Comparison of ENCODE assay signal across 8 cellular contexts in genomic region chr17:19111801-19112458, GRCh38. TPM values are rescaled to one million over a fixed set of nuclear protein-coding genes. Genes with fewer than 3 reads are reported as not detected.
DNase-seq lines count a peak whose midpoint lies in the region; ATAC-seq and TF ChIP-seq lines count a peak whose summit lies in the region.
"Not testable (repeated sequence)": the region's sequence is repeated elsewhere in the genome, so short reads cannot be mapped to it uniquely, and the experiment has no call there.

No MANE protein-coding gene starts in this region.

- not testable (repeated sequence) for H2BK5ac ChIP-seq in H9 (ENCODE audit: insufficient read length, low read length); neuronal stem cell (ENCODE audit: low read length)

- not testable (repeated sequence) for H4K20me1 ChIP-seq in H9 (ENCODE audit: control insufficient read depth, insufficient read depth, insufficient read length); Karpas-422 (ENCODE audit: insufficient read depth, low read depth, low read length)

- H3K23ac ChIP-seq in H9 (ENCODE audit: insufficient read length, low read depth, low read length); neuronal stem cell (ENCODE audit: low read depth, low read length, poor library complexity): not testable (repeated sequence)

- H3K79me1 ChIP-seq in H9 (ENCODE audit: insufficient read depth, low read depth, low read length, poor library complexity, severe bottlenecking); neuronal stem cell (ENCODE audit: low read depth, low read length): not testable (repeated sequence)

- H2BK120ac ChIP-seq in H9 (ENCODE audit: low read depth, low read length, poor library complexity, severe bottlenecking); neuronal stem cell (ENCODE audit: low read depth, low read length): not testable (repeated sequence)

- POLR2A ChIA-PET in CD4-positive, alpha-beta memory T cell (lab: Charles Lee; ENCODE audit: partially characterized antibody): not testable (repeated sequence)

- H3K9ac ChIP-seq in H9 (ENCODE audit: extremely low read depth, insufficient read length, low read length); neuronal stem cell (ENCODE audit: low read depth, low read length, poor library complexity): not testable (repeated sequence)
- 0 out of 2 replicates have a peak overlapping the region, but pooled peaks have one; percentile 35 for H3K9ac ChIP-seq in Karpas-422 (ENCODE audit: low read length)

- H2BK15ac ChIP-seq in H9 (ENCODE audit: low read depth, low read length); neuronal stem cell (ENCODE audit: low read length): not testable (repeated sequence)

- not testable (repeated sequence) for H2BK20ac ChIP-seq in H9 (ENCODE audit: low read depth, low read length, poor library complexity, severe bottlenecking)

- not testable (repeated sequence) for H3K4ac ChIP-seq in H9 (ENCODE audit: low read depth, low read length); neuronal stem cell (ENCODE audit: low read length)

- WGBS in H9 (ENCODE audit: extremely low coverage, insufficient read length, low lambda C conversion rate): no CpG with 5 or more reads among the region's 47 CpGs
- under 1% methylated on average over 31 of the region's 47 CpGs for WGBS in right cardiac atrium
- WGBS in neuronal stem cell (ENCODE audit: extremely low coverage in 2 of 2, insufficient read length in 2 of 2, insufficient replicate concordance in 1 of 2), 2 donors: no CpG with 5 or more reads among the region's 47 CpGs

- H3K27me3 ChIP-seq in CD4-positive, alpha-beta memory T cell (ENCODE audit: insufficient read depth, low read length); H9 (ENCODE audit: insufficient read depth, low read length); Karpas-422 (ENCODE audit: low read length); right cardiac atrium (ENCODE audit: control insufficient read depth, insufficient read depth); neuronal stem cell (ENCODE audit: control insufficient read depth in 3 of 3, insufficient read depth in 3 of 3, low read depth in 1 of 3, low read length in 3 of 3): not testable (repeated sequence)

- H3K4me3 ChIP-seq in CD4-positive, alpha-beta memory T cell (ENCODE audit: low read length in 2 of 2): peak overlapping the region in 1 of 2 donors; percentile 38
- H3K4me3 ChIP-seq in Karpas-422 (ENCODE audit: low read length); right cardiac atrium (ENCODE audit: low read length); neuronal stem cell (ENCODE audit: low read length in 2 of 2): not testable (repeated sequence)

- not testable (repeated sequence) for H3K23me2 ChIP-seq in H9 (ENCODE audit: insufficient read length, low read depth, low read length, poor library complexity, severe bottlenecking)

- H3K56ac ChIP-seq in H9 (ENCODE audit: insufficient read length, low read depth, low read length): not testable (repeated sequence)

- CTCF ChIA-PET in CD4-positive, alpha-beta memory T cell (lab: Charles Lee; ENCODE audit: partially characterized antibody): not testable (repeated sequence)

- TF ChIP-seq CTCF in H9 (conservative IDR thresholded peaks at IDR 0.05): not testable (repeated sequence)

- peak overlapping the region; percentile 79 to 96 (median 91) for H3K27ac Mint-ChIP-seq in CD4-positive, alpha-beta memory T cell
- H3K27ac Mint-ChIP-seq in H9: peak overlapping the region in 1 of 3 experiments; percentile 82; a peak in 1 of 7 replicates
- peak overlapping the region; percentile 74 for H3K27ac Mint-ChIP-seq in activated CD4-positive, alpha-beta T cell treated with anti-CD3 and anti-CD28 coated beads, Interleukin-2, amount 10 ng/mL, durations not matched to agents 24 days and 14 days

- H3K9me2 ChIP-seq in Karpas-422 (replicated peaks; ENCODE audit: insufficient read depth, low read length): not testable (repeated sequence)

- H3K14ac ChIP-seq in H9 (ENCODE audit: insufficient read depth, low read length); neuronal stem cell (ENCODE audit: low read length): not testable (repeated sequence)

- H2AFZ ChIP-seq in H9 (ENCODE audit: low read length); Karpas-422 (ENCODE audit: low read length); neuronal stem cell (ENCODE audit: low read length): not testable (repeated sequence)

- H3K4me2 ChIP-seq in H9 (ENCODE audit: insufficient read depth, insufficient read length, low read length); Karpas-422 (ENCODE audit: low read depth, low read length, poor library complexity, severe bottlenecking): not testable (repeated sequence)
- peak overlapping the region; percentile 51 for H3K4me2 ChIP-seq in neuronal stem cell (ENCODE audit: insufficient read depth, low read length, poor library complexity, severe bottlenecking)

- H3K4me1 ChIP-seq in CD4-positive, alpha-beta memory T cell (ENCODE audit: insufficient read depth, low read length); H9 (ENCODE audit: insufficient read depth, low read length); Karpas-422 (ENCODE audit: low read length); right cardiac atrium (ENCODE audit: control insufficient read depth, insufficient read depth, low read length); neuronal stem cell (ENCODE audit: control insufficient read depth in 2 of 2, insufficient read depth in 1 of 2, low read depth in 1 of 2, low read length in 2 of 2): not testable (repeated sequence)

- not testable (repeated sequence) for H4K5ac ChIP-seq in H9 (ENCODE audit: insufficient read length, low read depth, low read length)

- not testable (repeated sequence) for H3K27ac ChIP-seq in CD4-positive, alpha-beta memory T cell (ENCODE audit: low read depth, low read length); H9 (ENCODE audit: insufficient read length, low read depth, low read length)
- peak overlapping the region; percentile 66; the same call in 1 of the 2 replicates for H3K27ac ChIP-seq in Karpas-422 (ENCODE audit: low read length)
- peak overlapping the region; percentile 81 for H3K27ac ChIP-seq in right cardiac atrium (ENCODE audit: low read length)
- peak overlapping the region; percentile 91 for H3K27ac ChIP-seq in neuronal stem cell (replicated peaks; ENCODE audit: low read length)

- H2BK12ac ChIP-seq in H9 (ENCODE audit: insufficient read length, low read depth, low read length); neuronal stem cell (ENCODE audit: low read length): not testable (repeated sequence)

- not testable (repeated sequence) for H3K9me3 ChIP-seq in CD4-positive, alpha-beta memory T cell (ENCODE audit: control insufficient read depth in 1 of 2, low read length in 2 of 2); H9 (ENCODE audit: control insufficient read depth, low read depth, low read length); Karpas-422 (ENCODE audit: low read length); right cardiac atrium (ENCODE audit: control insufficient read depth, low read length); neuronal stem cell (replicated peaks in 1 of 2; ENCODE audit: control insufficient read depth in 2 of 2, insufficient read depth in 1 of 2, low read depth in 1 of 2, low read length in 2 of 2)

- H3K4me1 Mint-ChIP-seq in CD4-positive, alpha-beta memory T cell; H9; activated CD4-positive, alpha-beta T cell treated with anti-CD3 and anti-CD28 coated beads, Interleukin-2, amount 10 ng/mL, durations not matched to agents 24 days and 14 days: not testable (repeated sequence)

- not testable (repeated sequence) for H2AK5ac ChIP-seq in H9 (ENCODE audit: insufficient read length, low read length); neuronal stem cell (ENCODE audit: low read depth, low read length)

- not testable (repeated sequence) for H4K8ac ChIP-seq in H9 (replicated peaks; ENCODE audit: insufficient read length, low read depth, low read length); neuronal stem cell (ENCODE audit: low read depth, low read length)

- not testable (repeated sequence) for H4K91ac ChIP-seq in H9 (ENCODE audit: insufficient read length, low read depth, low read length); neuronal stem cell (ENCODE audit: low read depth, low read length, poor library complexity)

- H3K18ac ChIP-seq in H9 (ENCODE audit: insufficient read length, low read depth, low read length); neuronal stem cell (ENCODE audit: low read length): not testable (repeated sequence)

- not testable (repeated sequence) for H3K36me3 Mint-ChIP-seq in CD4-positive, alpha-beta memory T cell; H9 (ENCODE audit: insufficient read depth in 1 of 3, low read depth in 3 of 3); activated CD4-positive, alpha-beta T cell treated with anti-CD3 and anti-CD28 coated beads, Interleukin-2, amount 10 ng/mL, durations not matched to agents 24 days and 14 days (ENCODE audit: low read depth)

- H3K27me3 Mint-ChIP-seq in CD4-positive, alpha-beta memory T cell; H9 (ENCODE audit: low read depth); activated CD4-positive, alpha-beta T cell treated with anti-CD3 and anti-CD28 coated beads, Interleukin-2, amount 10 ng/mL, durations not matched to agents 24 days and 14 days: not testable (repeated sequence)

- H3K9me3 Mint-ChIP-seq in CD4-positive, alpha-beta memory T cell; H9; activated CD4-positive, alpha-beta T cell treated with anti-CD3 and anti-CD28 coated beads, Interleukin-2, amount 10 ng/mL, durations not matched to agents 24 days and 14 days: not testable (repeated sequence)

- peak; percentile 50 to 79 (median 69) for DNase-seq in CD4-positive, alpha-beta memory T cell
- DNase-seq in H9 (peak; percentile 74), Karpas-422 (peak; percentile 93), brain pericyte (ENCODE audit: low read depth, low spot score) (peak; percentile 71), right cardiac atrium (peak; percentile 40 to 78 (median 53)), neuronal stem cell (ENCODE audit: low spot score) (peak; percentile 88)
- peak; percentile 88 for DNase-seq in activated CD4-positive, alpha-beta T cell treated with anti-CD3 and anti-CD28 coated beads, Interleukin-2, amount 10 ng/mL, durations not matched to agents 24 days and 14 days
- DNase-seq in stimulated activated CD8-positive, alpha-beta memory T cell treated with anti-CD3 and anti-CD28 coated beads, Interleukin-4, amount 100 ng/mL, for 48 hours: peak; percentile 89

- not testable (repeated sequence) for H3K79me2 ChIP-seq in H9 (ENCODE audit: insufficient read depth, low read length); Karpas-422 (ENCODE audit: low read length)

- intact Hi-C loops in CD4-positive, alpha-beta memory T cell (cut with micrococcal nuclease); activated CD4-positive, alpha-beta T cell treated with anti-CD3 and anti-CD28 coated beads, Interleukin-2, amount 10 ng/mL, durations not matched to agents 24 days and 14 days (cut with micrococcal nuclease); right cardiac atrium (cut with DNase I): not testable (repeated sequence)

- peak overlapping the region; percentile 75 to 94 (median 85) for H3K4me3 Mint-ChIP-seq in CD4-positive, alpha-beta memory T cell
- peak overlapping the region; percentile 49 to 60; a peak in 4 of 5 replicates for H3K4me3 Mint-ChIP-seq in H9
- H3K4me3 Mint-ChIP-seq in activated CD4-positive, alpha-beta T cell treated with anti-CD3 and anti-CD28 coated beads, Interleukin-2, amount 10 ng/mL, durations not matched to agents 24 days and 14 days: peak overlapping the region; percentile 40

- ATAC-seq in right cardiac atrium: peak; percentile 17 to 41

- not testable (repeated sequence) for H3K36me3 ChIP-seq in CD4-positive, alpha-beta memory T cell (ENCODE audit: insufficient read depth, low read length); Karpas-422 (ENCODE audit: insufficient read depth, low read length); neuronal stem cell (replicated peaks in 1 of 2; ENCODE audit: control insufficient read depth in 2 of 2, insufficient read depth in 2 of 2, low read length in 2 of 2)

- H3T11ph ChIP-seq in H9 (ENCODE audit: low read length): not testable (repeated sequence)

RNA-seq across cellular contexts. Expression of gene GRAPL, which starts 15.5 kb away (rescaled TPM):
- total RNA-seq in CD4-positive, alpha-beta memory T cell: 10 to 100 TPM; 65.0 to 74.6 TPM
- 1 to 10 TPM; 1.5 to 3.1 TPM for polyA plus RNA-seq in CD4-positive, alpha-beta memory T cell
- 0.55 TPM in 1 of 2 replicates, not detected in the other for total RNA-seq in H9 (2021)
- total RNA-seq in Karpas-422 (2014; rRNA removed; shearing (Covaris generic); ENCODE audit: low replicate concordance): 6.2 and 20.6 TPM in 2 replicates
- 4.8 and 6.4 TPM in 2 replicates for total RNA-seq in activated CD4-positive, alpha-beta T cell treated with anti-CD3 and anti-CD28 coated beads, Interleukin-2, amount 10 ng/mL, durations not matched to agents 24 days and 14 days
- 1 to 10 TPM in 3 of 4 donors, under 1 TPM in 1; 0.76 to 2.5 (median 1.5) TPM for total RNA-seq in right cardiac atrium
- 1.1 TPM for polyA plus RNA-seq in right cardiac atrium
- polyA plus RNA-seq in neuronal stem cell (2013, experiment 1 of 2): not detected
- 0.08 TPM for polyA plus RNA-seq in neuronal stem cell (2013, experiment 2 of 2)
